8 cellular contexts compared by ENCODE assay signal in the genomic region with DNA sequence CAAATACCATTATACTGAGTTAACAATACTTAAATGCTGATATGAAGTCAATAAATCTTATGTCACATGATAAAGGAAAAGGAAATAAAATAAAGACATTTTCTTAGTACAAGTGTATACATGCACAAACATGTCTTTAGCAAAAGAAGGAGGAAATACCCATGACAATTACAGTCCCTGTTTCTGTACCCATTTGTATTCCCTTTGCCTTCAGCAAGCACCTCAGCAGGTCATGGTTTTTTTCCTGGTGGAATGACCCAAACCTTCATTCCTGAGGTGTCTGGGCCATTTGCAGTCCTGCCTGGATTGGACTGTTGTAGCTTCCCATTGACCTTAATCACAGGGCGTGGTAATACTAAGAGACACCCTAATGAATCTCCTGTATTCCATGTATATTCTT. TPM values are rescaled to one million over a fixed set of nuclear protein-coding genes. Genes with fewer than 3 reads are reported as not detected.
"Had no signal": no experiment of that assay in that cellular context is flagged by ENCODE, and none has a peak within 500 bp of the region (broad histone marks: within the 10 kb centered on the region; RNA-seq: fewer than 3 reads in every experiment).

No MANE protein-coding gene starts in this region.

RNA-seq across cellular contexts. Expression of gene ELAVL4, which starts 57.6 kb away (rescaled TPM):
- total RNA-seq: OCI-LY7, PC-3, PC-9, Right ventricle myocardium inferior, Right ventricle myocardium superior, RPMI7951, SJCRH30, SJSA1 had no signal
